Comparison of ENCODE assay signal across 8 cellular contexts in genomic region chr2:239944706-239945551, GRCh38.
A peak's percentile ranks its signal among the peaks of the same experiment; 100 is the strongest.
DNase-seq lines count a peak whose midpoint lies in the region; ATAC-seq and TF ChIP-seq lines count a peak whose summit lies in the region.

No MANE protein-coding gene starts in this region.

- no peaks in the 10 kb centered on the region for H3K4me1 Mint-ChIP-seq in Calu3 (ENCODE audit: low read depth, unreplicated experiment)

- no peaks in the 10 kb centered on the region for H3K36me3 Mint-ChIP-seq in Calu3 (ENCODE audit: insufficient read depth, unreplicated experiment)

- H3K27me3 ChIP-seq in right atrium auricular region (no peaks in the 10 kb centered on the region), left lung (no peaks in the 10 kb centered on the region), upper lobe of right lung (no peaks in the 10 kb centered on the region)

- no peak overlapping the region for H3K4me3 Mint-ChIP-seq in Calu3 (ENCODE audit: low read depth, unreplicated experiment)

- H3K4me3 ChIP-seq in right atrium auricular region, result no peak overlapping the region
- no peak overlapping the region for H3K4me3 ChIP-seq in left lung
- H3K4me3 ChIP-seq in upper lobe of right lung, result no peak overlapping the region

- intact Hi-C loops in Right ventricle myocardium inferior (cut with DNase I) (no loop called here), left lung (cut with DNase I) (no loop called here), upper lobe of right lung (cut with DNase I) (no loop called here), Calu3 (cut with micrococcal nuclease; ENCODE audit: unreplicated experiment) (no loop called here)

- H3K27ac Mint-ChIP-seq in Calu3 (ENCODE audit: unreplicated experiment), result no peak overlapping the region

- no peak overlapping the region for H3K27ac ChIP-seq in right atrium auricular region
- H3K27ac ChIP-seq in left lung, result peak overlapping the region in 1 of 2 donors; percentile 83
- no peak overlapping the region for H3K27ac ChIP-seq in upper lobe of right lung

- H3K9me3 ChIP-seq in right atrium auricular region (no peaks in the 10 kb centered on the region), left lung (no peaks in the 10 kb centered on the region), upper lobe of right lung (no peaks in the 10 kb centered on the region)

- no peak for TF ChIP-seq CTCF in right atrium auricular region (IDR thresholded peaks at IDR 0.05)
- no peak for TF ChIP-seq CTCF in left lung (IDR thresholded peaks at IDR 0.05)
- no peak for TF ChIP-seq CTCF in upper lobe of right lung (IDR thresholded peaks at IDR 0.05)
- TF ChIP-seq CTCF in Calu3 (IDR thresholded peaks at IDR 0.05; ENCODE audit: unreplicated experiment), result no peak

- H3K9me3 Mint-ChIP-seq in Calu3 (ENCODE audit: low read depth, unreplicated experiment), result no peaks in the 10 kb centered on the region

- H3K4me1 ChIP-seq in right atrium auricular region (peaks cover 0 to 4% of the 10 kb centered on the region in 2 donors), left lung (peaks cover 0 to 10% of the 10 kb centered on the region in 2 donors), upper lobe of right lung (no peaks in the 10 kb centered on the region)

- CTCF ChIA-PET in Calu3 (lab: Charles Lee), result interaction anchor here (0.6 kb wide), 1 partner anchor 875 kb away, joined by 4 read pairs; the partner anchor contains the start of gene KIF1A

- ATAC-seq in Right ventricle myocardium inferior (peak; percentile 22), left lung (peak; percentile 51), upper lobe of right lung (peak; percentile 52), GM18502 (IDR thresholded peaks at IDR 0.05; ENCODE audit: poor library complexity, unreplicated experiment) (no peak)

- H3K36me3 ChIP-seq in right atrium auricular region (no peaks in the 10 kb centered on the region), left lung (no peaks in the 10 kb centered on the region), upper lobe of right lung (no peaks in the 10 kb centered on the region)

- BruUV-seq in Calu3 (replicated peaks; lab: Mats Ljungman, UMichigan), result no TSS peak

- H3K27me3 Mint-ChIP-seq in Calu3 (ENCODE audit: unreplicated experiment), result no peaks in the 10 kb centered on the region

- DNase-seq in Right ventricle myocardium inferior (ENCODE audit: missing footprints), result peak; percentile 86
- DNase-seq in right atrium auricular region (ENCODE audit: low spot score), result no peak
- peak; percentile 26 for DNase-seq in activated naive CD4-positive, alpha-beta T cell treated with Interleukin-2 at 50 U/mL for 16 hours
- peak; percentile 56 to 93 for DNase-seq in left lung
- DNase-seq in upper lobe of right lung, result peak; percentile 69
- no peak for DNase-seq in effector CD4-positive, alpha-beta T cell
- DNase-seq in Calu3, result no peak

Comparison
In these comparisons a context has a peak if more than half of its experiments do, and no peak if none do; other contexts are left out.
1. DNase-seq: peak in Right ventricle myocardium inferior (single experiment), activated naive CD4-positive, alpha-beta T cell treated with Interleukin-2 at 50 U/mL for 16 hours (single experiment), left lung (2 of 2) and upper lobe of right lung (single experiment); none in right atrium auricular region (single experiment), effector CD4-positive, alpha-beta T cell (single experiment) and Calu3 (single experiment).